ENCODE assay signal across 12 cellular contexts in the genomic region with DNA sequence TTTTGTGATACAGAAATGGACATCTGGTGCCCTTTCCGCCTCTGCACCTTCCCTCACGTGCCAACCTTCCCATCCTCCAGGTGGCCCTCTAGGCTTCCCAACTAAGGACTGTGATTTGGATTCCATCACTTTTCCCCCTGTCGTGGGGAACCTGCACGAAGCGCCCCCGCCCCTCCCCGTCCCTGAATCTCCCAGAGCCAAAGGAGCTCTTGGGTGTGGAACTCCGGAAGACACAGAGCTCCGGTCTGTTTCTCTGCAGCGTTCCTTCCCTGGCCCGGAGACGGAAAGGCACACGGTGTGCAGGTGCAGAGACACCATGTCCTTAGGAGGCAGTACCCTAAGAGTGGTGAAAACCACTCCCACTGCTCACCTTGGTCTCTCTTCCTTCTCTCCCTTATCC. TPM values are rescaled to one million over a fixed set of nuclear protein-coding genes. Genes with fewer than 3 reads are reported as not detected.
"Had no signal": no experiment of that assay in that cellular context is flagged by ENCODE, and none has a peak within 500 bp of the region (broad histone marks: within the 10 kb centered on the region; RNA-seq: fewer than 3 reads in every experiment).

No MANE protein-coding gene starts in this region.

RNA-seq across cellular contexts. Expression of a gene that starts 3.8 kb away (rescaled TPM):
- total RNA-seq: naive thymus-derived CD8-positive, alpha-beta T cell; neural crest cell; omental fat pad; osteoblast; osteocyte; progenitor cell of endocrine pancreas; pulmonary artery endothelial cell; right atrium auricular region; sciatic nerve; smooth muscle cell had no signal
- polyA plus RNA-seq: naive thymus-derived CD4-positive, alpha-beta T cell; neural cell; smooth muscle cell had no signal
